Comparison of ENCODE assay signal across 1 cellular context in genomic region chr11:62543680-62544444, GRCh38.
TF ChIP-seq lines count a peak whose summit lies in the region.

No MANE protein-coding gene starts in this region.

TF ChIP-seq in liver, 16 proteins besides CTCF, POLR2A, EP300 and RAD21 (continued from another document):
- TF ChIP-seq NR2F2 (IDR thresholded peaks at IDR 0.05) (no peak), ATF3 (IDR thresholded peaks at IDR 0.05) (no peak), GABPA (IDR thresholded peaks at IDR 0.05 in 1 of 2, conservative IDR thresholded peaks at IDR 0.05 in 1 of 2) (no peak), HNF4G (IDR thresholded peaks at IDR 0.05) (no peak), RXRA (IDR thresholded peaks at IDR 0.05) (no peak), MAX (IDR thresholded peaks at IDR 0.05) (no peak), REST (IDR thresholded peaks at IDR 0.05) (no peak)
